Comparison of ENCODE assay signal across 8 cellular contexts in genomic region chr9:110156902-110157301, GRCh38. TPM values are rescaled to one million over a fixed set of nuclear protein-coding genes. Genes with fewer than 3 reads are reported as not detected.
DNase-seq lines count a peak whose midpoint lies in the region; ATAC-seq and TF ChIP-seq lines count a peak whose summit lies in the region.

No MANE protein-coding gene starts in this region.

- H3K36me3 ChIP-seq in A673 (ENCODE audit: insufficient read depth, low read length, poor library complexity, severe bottlenecking) (no peaks in the 10 kb centered on the region), upper lobe of left lung (peaks cover 0 to 11% (median 0%) of the 10 kb centered on the region in 4 donors), SJCRH30 (no peaks in the 10 kb centered on the region; the same call in 1 of the 2 replicates)

- TF ChIP-seq POLR2A in upper lobe of left lung (IDR thresholded peaks at IDR 0.05): no peak

- no peaks in the 10 kb centered on the region for H3K4me1 ChIP-seq in A673 (ENCODE audit: insufficient read depth, low read length, poor library complexity, severe bottlenecking)
- H3K4me1 ChIP-seq in upper lobe of left lung: peaks cover 63 to 76% (median 68%) of the 10 kb centered on the region in 4 donors
- H3K4me1 ChIP-seq in SJCRH30: no peaks in the 10 kb centered on the region

- H3K27me3 ChIP-seq in A673 (replicated peaks; ENCODE audit: insufficient read depth, low read depth, low read length, poor library complexity) (no peaks in the 10 kb centered on the region), upper lobe of left lung (no peaks in the 10 kb centered on the region), SJCRH30 (no peaks in the 10 kb centered on the region)

- no peak for TF ChIP-seq CTCF in A673 (conservative IDR thresholded peaks at IDR 0.05; ENCODE audit: low read depth, low read length)
- no peak for TF ChIP-seq CTCF in upper lobe of left lung (IDR thresholded peaks at IDR 0.05)

- WGBS in upper lobe of left lung, 2 donors: 18% methylated on average over 4 of the region's 4 CpGs

- no peak for TF ChIP-seq EP300 in upper lobe of left lung (IDR thresholded peaks at IDR 0.05)

- intact Hi-C loops in A673 (cut with micrococcal nuclease; ENCODE audit: unreplicated experiment): no loop called here
- intact Hi-C loops in dendritic cell treated with granulocyte-macrophage colony-stimulating factor and Interleukin-4, amounts not matched to agents 40 ng/mL and 50 ng/mL, for 4 days (cut with micrococcal nuclease): loop anchor here (10.0 kb wide), 1 partner anchor 582 kb away; no protein-coding TSS in a partner anchor

- H3K4me3 ChIP-seq in A673 (ENCODE audit: low read depth, low read length, poor library complexity, severe bottlenecking) (no peak overlapping the region), upper lobe of left lung (no peak overlapping the region), SJCRH30 (no peak overlapping the region)

- no TSS peak for BruUV-seq in A673 (replicated peaks; lab: Mats Ljungman, UMichigan)

- H3K27me3 Mint-ChIP-seq in dendritic cell treated with granulocyte-macrophage colony-stimulating factor and Interleukin-4, amounts not matched to agents 40 ng/mL and 50 ng/mL, for 4 days: no peaks in the 10 kb centered on the region

- H3K27ac ChIP-seq in A673 (ENCODE audit: low read depth, low read length, poor library complexity, severe bottlenecking) (no peak overlapping the region), upper lobe of left lung (peak overlapping the region in 2 of 4 donors; percentile 22 to 71), SJCRH30 (no peak overlapping the region)

- ATAC-seq in GM18502 (IDR thresholded peaks at IDR 0.05; ENCODE audit: poor library complexity, unreplicated experiment) (peak; percentile 74), HG02840 (IDR thresholded peaks at IDR 0.05; ENCODE audit: low FRiP score, unreplicated experiment) (peak; percentile 77), upper lobe of left lung (ENCODE audit: low FRiP score in 2 of 2) (peak; percentile 63 to 67)

- CTCF ChIA-PET in A673 (lab: Charles Lee): no interaction called here

- H3K9me3 ChIP-seq in A673 (ENCODE audit: low read depth, low read length, poor library complexity, severe bottlenecking) (no peaks in the 10 kb centered on the region), upper lobe of left lung (no peaks in the 10 kb centered on the region), SJCRH30 (replicated peaks) (no peaks in the 10 kb centered on the region)

- peak overlapping the region; percentile 52 for H3K27ac Mint-ChIP-seq in dendritic cell treated with granulocyte-macrophage colony-stimulating factor and Interleukin-4, amounts not matched to agents 40 ng/mL and 50 ng/mL, for 4 days

- POLR2A ChIA-PET in A673 (lab: Charles Lee; ENCODE audit: low non-redundant PET): no interaction called here

- no peak overlapping the region for H3K4me3 Mint-ChIP-seq in dendritic cell treated with granulocyte-macrophage colony-stimulating factor and Interleukin-4, amounts not matched to agents 40 ng/mL and 50 ng/mL, for 4 days

- H3K9me3 Mint-ChIP-seq in dendritic cell treated with granulocyte-macrophage colony-stimulating factor and Interleukin-4, amounts not matched to agents 40 ng/mL and 50 ng/mL, for 4 days: no peaks in the 10 kb centered on the region

- DNase-seq in A673 (ENCODE audit: low spot score) (peak; percentile 61), NCI-H69 (lab: John Stamatoyannopoulos, UW) (peak; percentile 42), upper lobe of left lung (no peak), SJCRH30 (no peak), HCEC 1CT (no peak)

- peaks cover 34% of the 10 kb centered on the region for H3K4me1 Mint-ChIP-seq in dendritic cell treated with granulocyte-macrophage colony-stimulating factor and Interleukin-4, amounts not matched to agents 40 ng/mL and 50 ng/mL, for 4 days (ENCODE audit: low read depth)

- H3K36me3 Mint-ChIP-seq in dendritic cell treated with granulocyte-macrophage colony-stimulating factor and Interleukin-4, amounts not matched to agents 40 ng/mL and 50 ng/mL, for 4 days (ENCODE audit: low read depth): no peaks in the 10 kb centered on the region

RNA-seq across cellular contexts. Expression of gene C9orf152, which starts 51.1 kb away (rescaled TPM):
- total RNA-seq in A673 (2021) (not detected in 2 replicates), upper lobe of left lung (10 to 100 TPM in 5 of 6 donors, 1 to 10 TPM in 1; 6.3 to 26.3 (median 15.9) TPM)
- total RNA-seq in SJCRH30 (2014; rRNA removed; shearing (Covaris generic)): not detected in 2 replicates

Comparison
In these comparisons a context has a peak if more than half of its experiments do, and no peak if none do; other contexts are left out.
1. DNase-seq: peak in A673 (single experiment) and NCI-H69 (single experiment); none in upper lobe of left lung (0 of 2), SJCRH30 (0 of 2) and HCEC 1CT (single experiment).
2. Peak in every context shown above with its lines, with median percentiles within 50 percentile points of each other: ATAC-seq.